In the genomic region with DNA sequence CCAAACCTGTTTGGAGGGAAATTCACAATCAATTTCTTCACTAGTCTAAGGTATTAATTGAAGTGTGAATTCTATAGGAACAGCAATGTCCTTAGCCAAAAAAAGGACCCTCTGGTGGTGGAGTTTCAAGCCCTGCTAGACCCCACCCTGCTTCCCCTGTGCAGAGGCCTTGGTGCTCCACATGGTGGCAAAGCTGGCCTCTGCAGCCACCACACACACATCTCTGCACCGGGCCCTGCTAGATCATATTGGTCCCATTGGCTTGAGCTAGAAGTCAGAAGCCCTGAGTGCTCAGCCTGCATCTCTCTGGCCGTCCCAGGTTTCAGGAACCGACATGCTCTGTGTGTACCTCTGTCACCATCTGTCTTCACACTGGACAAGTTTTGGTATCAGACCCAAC, we compare ENCODE assay signal across 1 cellular context.
TF ChIP-seq lines count a peak whose summit lies in the region.

No MANE protein-coding gene starts in this region.

TF ChIP-seq in H1, 55 proteins besides CTCF, POLR2A, EP300 and RAD21:
- no peak for TF ChIP-seq SIRT6 (IDR thresholded peaks at IDR 0.05; ENCODE audit: low read length)
